17 cellular contexts compared by ENCODE assay signal in the genomic region with DNA sequence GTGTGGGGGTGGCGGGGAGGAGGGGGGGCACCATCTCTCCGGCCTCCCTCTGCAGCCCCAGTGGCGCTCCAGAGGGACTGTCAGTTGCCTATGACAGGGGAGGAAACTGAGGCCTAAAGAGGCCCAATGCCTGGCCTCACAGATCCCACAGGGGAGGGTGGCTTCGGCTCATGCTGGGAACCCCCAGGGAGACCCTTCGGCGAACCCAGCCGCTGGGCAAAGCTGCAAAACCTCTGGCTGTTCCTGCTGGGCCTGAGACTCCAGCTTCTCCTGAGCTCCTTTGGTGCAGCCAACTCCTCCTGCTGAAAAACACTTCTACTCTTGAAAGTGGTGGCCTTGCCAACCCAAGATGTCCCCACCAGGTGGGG.
A peak's percentile ranks its signal among the peaks of the same experiment; 100 is the strongest.
DNase-seq lines count a peak whose midpoint lies in the region; ATAC-seq and TF ChIP-seq lines count a peak whose summit lies in the region.
"Had no signal": no experiment of that assay in that cellular context is flagged by ENCODE, and none has a peak within 500 bp of the region (broad histone marks: within the 10 kb centered on the region; RNA-seq: fewer than 3 reads in every experiment).

No MANE protein-coding gene starts in this region.

- H3K27me3 Mint-ChIP-seq in activated naive CD8-positive, alpha-beta T cell treated with anti-CD3 and anti-CD28 coated beads, Interleukin-2, amount 10 ng/mL, durations not matched to agents 7 days and 5 days: peaks cover 23% of the 10 kb centered on the region
- H3K27me3 Mint-ChIP-seq in activated naive CD8-positive, alpha-beta T cell treated with anti-CD3 and anti-CD28 coated beads for 36 hours: peaks cover 42% of the 10 kb centered on the region

- POLR2A ChIA-PET in activated naive CD8-positive, alpha-beta T cell treated with anti-CD3 and anti-CD28 coated beads, Interleukin-2, amount 10 ng/mL, durations not matched to agents 7 days and 5 days (lab: Charles Lee): no interaction called here

- H3K27me3 ChIP-seq in left lung: peaks cover 25 to 95% of the 10 kb centered on the region in 2 donors

- no peak for ATAC-seq in activated naive CD8-positive, alpha-beta T cell treated with anti-CD3 and anti-CD28 coated beads, Interleukin-2, amount 10 ng/mL, durations not matched to agents 7 days and 5 days (ENCODE audit: low read depth)
- no peak for ATAC-seq in left lung
- ATAC-seq in GM19395 (IDR thresholded peaks at IDR 0.05; ENCODE audit: unreplicated experiment): no peak
- no peak for ATAC-seq in GM21723 (IDR thresholded peaks at IDR 0.05; ENCODE audit: unreplicated experiment)

- no peaks in the 10 kb centered on the region for H3K9me3 Mint-ChIP-seq in activated naive CD8-positive, alpha-beta T cell treated with anti-CD3 and anti-CD28 coated beads, Interleukin-2, amount 10 ng/mL, durations not matched to agents 7 days and 5 days
- H3K9me3 Mint-ChIP-seq in activated naive CD8-positive, alpha-beta T cell treated with anti-CD3 and anti-CD28 coated beads for 36 hours: no peaks in the 10 kb centered on the region
- H3K9me3 Mint-ChIP-seq: activated CD4-positive, alpha-beta T cell treated with anti-CD3 and anti-CD28 coated beads, Interleukin-2, amount 10 ng/mL, durations not matched to agents 7 days and 5 days; activated T-cell treated with anti-CD3 and anti-CD28 coated beads, Interleukin-2, amount 50 U/mL, for 4 hours; stimulated activated memory B cell treated with anti-CD40 and anti-IgM and Interleukin-4, amounts not matched to agents 10 μg/mL and 1 μg/mL and 100 μg/mL, for 72 hours had no signal

- no peaks in the 10 kb centered on the region for H3K36me3 ChIP-seq in left lung
- H3K36me3 ChIP-seq: cardiac muscle cell had no signal

- no peak overlapping the region for H3K4me3 Mint-ChIP-seq in activated naive CD8-positive, alpha-beta T cell treated with anti-CD3 and anti-CD28 coated beads, Interleukin-2, amount 10 ng/mL, durations not matched to agents 7 days and 5 days
- H3K4me3 Mint-ChIP-seq in activated naive CD8-positive, alpha-beta T cell treated with anti-CD3 and anti-CD28 coated beads for 36 hours: no peak overlapping the region
- H3K4me3 Mint-ChIP-seq: activated CD4-positive, alpha-beta T cell treated with anti-CD3 and anti-CD28 coated beads, Interleukin-2, amount 10 ng/mL, durations not matched to agents 7 days and 5 days; activated naive CD8-positive, alpha-beta T cell; activated T-cell treated with anti-CD3 and anti-CD28 coated beads, Interleukin-2, amount 50 U/mL, for 4 hours; stimulated activated memory B cell treated with anti-CD40 and anti-IgM and Interleukin-4, amounts not matched to agents 10 μg/mL and 1 μg/mL and 100 μg/mL, for 72 hours had no signal

- no peak for TF ChIP-seq CTCF in left lung (IDR thresholded peaks at IDR 0.05)

- no peaks in the 10 kb centered on the region for H3K9me3 ChIP-seq in left lung
- H3K9me3 ChIP-seq: Caco-2 had no signal

- H3K4me1 Mint-ChIP-seq in activated naive CD8-positive, alpha-beta T cell treated with anti-CD3 and anti-CD28 coated beads, Interleukin-2, amount 10 ng/mL, durations not matched to agents 7 days and 5 days: no peaks in the 10 kb centered on the region
- no peaks in the 10 kb centered on the region for H3K4me1 Mint-ChIP-seq in activated naive CD8-positive, alpha-beta T cell treated with anti-CD3 and anti-CD28 coated beads for 36 hours
- H3K4me1 Mint-ChIP-seq: activated CD4-positive, alpha-beta T cell treated with anti-CD3 and anti-CD28 coated beads, Interleukin-2, amount 10 ng/mL, durations not matched to agents 7 days and 5 days; stimulated activated memory B cell treated with anti-CD40 and anti-IgM and Interleukin-4, amounts not matched to agents 10 μg/mL and 1 μg/mL and 100 μg/mL, for 72 hours had no signal

- H3K27ac Mint-ChIP-seq in activated naive CD8-positive, alpha-beta T cell treated with anti-CD3 and anti-CD28 coated beads, Interleukin-2, amount 10 ng/mL, durations not matched to agents 7 days and 5 days: no peak overlapping the region
- H3K27ac Mint-ChIP-seq in activated naive CD8-positive, alpha-beta T cell treated with anti-CD3 and anti-CD28 coated beads for 36 hours: no peak overlapping the region
- H3K27ac Mint-ChIP-seq: activated CD4-positive, alpha-beta T cell treated with anti-CD3 and anti-CD28 coated beads, Interleukin-2, amount 10 ng/mL, durations not matched to agents 7 days and 5 days; activated naive CD8-positive, alpha-beta T cell; stimulated activated memory B cell treated with anti-CD40 and anti-IgM and Interleukin-4, amounts not matched to agents 10 μg/mL and 1 μg/mL and 100 μg/mL, for 72 hours had no signal

- H3K4me3 ChIP-seq in left lung: no peak overlapping the region
- H3K4me3 ChIP-seq: cardiac muscle cell, GM12878 had no signal

- intact Hi-C loops in left lung (cut with DNase I): no loop called here

- H3K4me1 ChIP-seq in left lung: no peaks in the 10 kb centered on the region
- H3K4me1 ChIP-seq: Caco-2 had no signal

- no peak overlapping the region for H3K27ac ChIP-seq in left lung
- peak overlapping the region; percentile 68 for H3K27ac ChIP-seq in temporal lobe (ENCODE audit: low read depth, low read length)
- H3K27ac ChIP-seq: cardiac muscle cell had no signal

- peak; percentile 22 for DNase-seq in activated naive CD8-positive, alpha-beta T cell treated with anti-CD3 and anti-CD28 coated beads, Interleukin-2, amount 10 ng/mL, durations not matched to agents 7 days and 5 days
- DNase-seq in activated naive CD8-positive, alpha-beta T cell treated with anti-CD3 and anti-CD28 coated beads for 36 hours: no peak
- DNase-seq in T1000 (lab: John Stamatoyannopoulos, UW) (peak; percentile 48), left lung (peak; percentile 24 to 45), NOMO-1 (lab: John Stamatoyannopoulos, UW; ENCODE audit: unreplicated experiment in 2 of 2) (no peak)
- DNase-seq: activated CD4-positive, alpha-beta T cell treated with anti-CD3 and anti-CD28 coated beads, Interleukin-2, amount 10 ng/mL, durations not matched to agents 7 days and 5 days; activated T-cell treated with anti-CD3 and anti-CD28 coated beads, Interleukin-2, amount 50 U/mL, for 4 hours; SIG-M5; T-helper 9 cell had no signal

- no peaks in the 10 kb centered on the region for H3K36me3 Mint-ChIP-seq in activated naive CD8-positive, alpha-beta T cell treated with anti-CD3 and anti-CD28 coated beads, Interleukin-2, amount 10 ng/mL, durations not matched to agents 7 days and 5 days
- no peaks in the 10 kb centered on the region for H3K36me3 Mint-ChIP-seq in activated naive CD8-positive, alpha-beta T cell treated with anti-CD3 and anti-CD28 coated beads for 36 hours
- H3K36me3 Mint-ChIP-seq: activated naive CD8-positive, alpha-beta T cell; stimulated activated memory B cell treated with anti-CD40 and anti-IgM and Interleukin-4, amounts not matched to agents 10 μg/mL and 1 μg/mL and 100 μg/mL, for 72 hours had no signal

Comparison
In these comparisons a context has a peak if more than half of its experiments do, and no peak if none do; other contexts are left out.
1. DNase-seq: peak in activated naive CD8-positive, alpha-beta T cell treated with anti-CD3 and anti-CD28 coated beads, Interleukin-2, amount 10 ng/mL, durations not matched to agents 7 days and 5 days (single experiment), T1000 (single experiment) and left lung (2 of 2); none in activated naive CD8-positive, alpha-beta T cell treated with anti-CD3 and anti-CD28 coated beads for 36 hours (single experiment) and NOMO-1 (0 of 2).